ENCODE assay signal across 1 cellular context in the genomic region with DNA sequence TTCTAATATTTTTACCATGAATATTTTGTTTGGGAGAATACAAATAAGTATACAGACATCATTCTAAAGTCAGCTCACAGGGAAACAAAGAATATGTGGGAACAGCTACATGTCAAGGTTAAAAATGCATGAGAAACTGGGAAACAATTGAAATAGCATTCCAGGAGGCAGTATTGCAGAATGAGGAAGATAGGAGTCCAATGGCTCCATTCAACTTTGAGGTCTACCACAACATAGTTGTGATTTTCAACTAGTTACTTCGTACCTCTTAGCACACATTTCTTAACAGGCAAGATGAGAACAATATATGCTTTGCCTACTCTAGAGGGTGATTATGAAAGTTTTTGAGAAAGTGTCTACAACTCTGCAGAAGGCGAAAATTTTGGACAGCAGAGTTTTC.
TF ChIP-seq lines count a peak whose summit lies in the region.

No MANE protein-coding gene starts in this region.

TF ChIP-seq in HepG2, 621 proteins besides CTCF, POLR2A, EP300 and RAD21:
- no peak for TF ChIP-seq ZNF431 (CRISPR knock-in tag; IDR thresholded peaks at IDR 0.05; ENCODE audit: borderline replicate concordance, low read depth)
- TF ChIP-seq GTF3A (CRISPR knock-in tag; conservative IDR thresholded peaks at IDR 0.05) = no peak
- no peak for TF ChIP-seq MBD4 (IDR thresholded peaks at IDR 0.05; ENCODE audit: borderline replicate concordance, low read length)
- TF ChIP-seq, protein P1, sequence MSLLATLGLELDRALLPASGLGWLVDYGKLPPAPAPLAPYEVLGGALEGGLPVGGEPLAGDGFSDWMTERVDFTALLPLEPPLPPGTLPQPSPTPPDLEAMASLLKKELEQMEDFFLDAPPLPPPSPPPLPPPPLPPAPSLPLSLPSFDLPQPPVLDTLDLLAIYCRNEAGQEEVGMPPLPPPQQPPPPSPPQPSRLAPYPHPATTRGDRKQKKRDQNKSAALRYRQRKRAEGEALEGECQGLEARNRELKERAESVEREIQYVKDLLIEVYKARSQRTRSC (CRISPR knock-in tag; IDR thresholded peaks at IDR 0.05; ENCODE audit: low read depth) = no peak
